In the genomic region with DNA sequence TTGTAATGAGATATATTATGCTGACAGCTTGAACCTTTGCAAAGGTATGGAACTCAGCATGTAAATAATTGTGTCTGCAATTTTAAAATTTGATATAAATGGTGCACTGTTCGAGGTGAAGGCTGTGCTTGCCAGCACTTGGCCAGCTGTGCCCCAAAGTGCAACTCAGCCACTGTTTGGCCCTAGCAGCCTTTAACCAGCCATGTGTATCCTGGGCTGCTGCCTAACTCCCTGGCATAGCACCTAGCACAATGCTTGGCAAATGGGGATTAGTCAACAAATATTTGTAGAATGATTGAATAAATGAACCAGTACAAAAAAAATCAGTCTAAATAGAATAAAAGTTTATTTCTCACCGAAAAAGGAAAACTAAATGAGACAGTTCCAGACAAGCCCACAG, we compare ENCODE assay signal across 9 cellular contexts.
"Had no signal": no experiment of that assay in that cellular context is flagged by ENCODE, and none has a peak within 500 bp of the region (broad histone marks: within the 10 kb centered on the region; RNA-seq: fewer than 3 reads in every experiment).

No MANE protein-coding gene starts in this region.

- DNase-seq: GM23248, GOT3, H7, HFFc6, KBM-7 had no signal

- H3K9me3 ChIP-seq: HAP-1 had no signal

- H3K4me3 ChIP-seq: GM23248, HAP-1 had no signal

- H3K4me1 ChIP-seq: HAP-1 had no signal

- H3K27ac ChIP-seq: GM23248, HL-60 had no signal

- ATAC-seq: HCT116, HepG2 had no signal

- H3K36me3 ChIP-seq: HAP-1 had no signal
